ENCODE assay signal across 1 cellular context in the genomic region with DNA sequence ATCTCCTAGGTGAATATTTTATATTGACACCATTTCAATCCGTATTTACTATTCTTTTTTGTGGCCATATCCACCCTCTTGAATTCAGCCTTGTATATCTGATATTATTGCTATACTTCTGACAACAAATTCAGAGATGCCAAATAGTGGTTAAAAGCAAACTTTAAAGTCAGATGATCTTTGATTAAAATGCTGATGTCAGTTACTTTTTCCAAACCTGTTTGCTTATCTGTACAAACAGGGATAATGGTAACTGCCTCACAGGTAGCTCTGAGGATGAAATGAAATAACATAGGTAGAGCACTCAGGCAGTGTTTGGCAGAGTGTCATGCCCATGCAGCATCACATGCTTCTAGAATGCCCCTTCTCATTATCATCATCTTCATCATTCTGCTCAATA.
TF ChIP-seq lines count a peak whose summit lies in the region.

No MANE protein-coding gene starts in this region.

TF ChIP-seq in HepG2, 621 proteins besides CTCF, POLR2A, EP300 and RAD21:
- TF ChIP-seq, protein P1, sequence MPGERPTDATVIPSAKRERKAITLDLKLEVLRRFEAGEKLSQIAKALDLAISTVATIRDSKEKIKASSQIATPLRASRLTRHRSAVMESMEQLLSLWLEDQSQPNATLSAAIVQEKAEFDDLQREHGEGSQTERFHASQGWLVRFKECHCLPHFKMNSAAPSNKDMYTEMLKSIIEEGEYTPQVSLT (CRISPR knock-in tag; IDR thresholded peaks at IDR 0.05; ENCODE audit: borderline replicate concordance, low read depth), result no peak
- TF ChIP-seq MAFF (IDR thresholded peaks at IDR 0.05; ENCODE audit: low read depth, low read length) (peak; percentile 66), MAFK (conservative IDR thresholded peaks at IDR 0.05 in 1 of 2, IDR thresholded peaks at IDR 0.05 in 1 of 2; ENCODE audit: low read length in 2 of 2) (peak; percentile 67 to 84), ATF2 (CRISPR knock-in tag; IDR thresholded peaks at IDR 0.05) (no peak)
